9 cellular contexts compared by ENCODE assay signal in the genomic region with DNA sequence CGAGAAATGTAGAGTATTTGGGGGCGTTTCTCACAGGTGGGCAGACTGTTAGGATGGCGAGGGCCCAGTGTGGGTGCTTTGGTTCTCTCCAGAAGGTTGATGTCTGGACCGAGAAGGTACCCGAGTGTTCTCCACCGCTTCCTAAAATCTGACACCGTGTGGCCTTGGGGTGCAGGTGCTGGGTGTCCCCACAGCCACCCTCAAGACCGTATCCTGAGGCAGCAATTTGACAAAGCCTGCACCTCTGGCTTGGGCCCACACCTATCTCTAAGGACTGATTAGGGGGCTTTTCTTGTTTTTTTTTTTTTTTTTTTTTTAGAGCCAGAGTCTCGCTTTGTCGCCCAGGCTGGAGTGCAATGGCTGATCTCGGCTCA. TPM values are rescaled to one million over a fixed set of nuclear protein-coding genes. Genes with fewer than 3 reads are reported as not detected.
DNase-seq lines count a peak whose midpoint lies in the region; ATAC-seq, FAIRE-seq and TF ChIP-seq lines count a peak whose summit lies in the region.
"Had no signal": no experiment of that assay in that cellular context is flagged by ENCODE, and none has a peak within 500 bp of the region (broad histone marks: within the 10 kb centered on the region; RNA-seq: fewer than 3 reads in every experiment).

No MANE protein-coding gene starts in this region.

- RAD21 ChIA-PET in GM12878 (lab: Charles Lee; ENCODE audit: unreplicated experiment), result no interaction called here

- H4K20me1 ChIP-seq in GM12878 (ENCODE audit: control insufficient read depth, insufficient read depth), result no peaks in the 10 kb centered on the region
- no peaks in the 10 kb centered on the region; the same call in 1 of the 2 replicates for H4K20me1 ChIP-seq in HepG2 (ENCODE audit: insufficient read depth, low read length)

- no peak overlapping the region for H3K27ac Mint-ChIP-seq in activated T-cell treated with anti-CD3 and anti-CD28 coated beads, Interleukin-2, amount 50 U/mL, for 24 hours

- no peak for TF ChIP-seq CTCF in GM12878 (IDR thresholded peaks at IDR 0.05 in 2 of 3, conservative IDR thresholded peaks at IDR 0.05 in 1 of 3; ENCODE audit: control insufficient read depth in 2 of 3, extremely low read depth in 1 of 3, insufficient read depth in 1 of 3, low read depth in 3 of 3, low read length in 3 of 3)
- no peak for TF ChIP-seq CTCF in HepG2 (CRISPR knock-in tag; IDR thresholded peaks at IDR 0.05)
- no peak for TF ChIP-seq CTCF in suprapubic skin (IDR thresholded peaks at IDR 0.05)

- TF ChIP-seq RAD21 in GM12878 (IDR thresholded peaks at IDR 0.05; ENCODE audit: insufficient read depth, low read depth, low read length), result no peak
- no peak for TF ChIP-seq RAD21 in HepG2 (CRISPR knock-in tag; IDR thresholded peaks at IDR 0.05)

- H3K27ac ChIP-seq in GM12878 (ENCODE audit: control insufficient read depth, insufficient read depth), result no peak overlapping the region
- H3K27ac ChIP-seq in HepG2 (ENCODE audit: extremely low read length, insufficient read depth, low read length), result peak overlapping the region; percentile 75
- H3K27ac ChIP-seq in suprapubic skin, result no peak overlapping the region

- in situ Hi-C loops in GM12878 (cut with MboI) (no loop called here), HepG2 (cut with HindIII; ENCODE audit: extremely low pct_ligation_motif_present, low pct_unique_long_range_greater_than_20kb) (no loop called here)

- H3K4me3 ChIP-seq in GM12878, result peak overlapping the region; percentile 63; the same call in 1 of the 2 replicates
- peak overlapping the region; percentile 93 to 97 (median 95) for H3K4me3 ChIP-seq in HepG2 (replicated peaks in 1 of 3; ENCODE audit: insufficient read depth in 1 of 3, low read depth in 2 of 3, low read length in 3 of 3)
- H3K4me3 ChIP-seq in suprapubic skin, result peak overlapping the region; percentile 83

- no TSS peak for BruUV-seq in GM12878 (replicated peaks; lab: Mats Ljungman, UMichigan)
- no TSS peak for BruUV-seq in HepG2 (replicated peaks; lab: Mats Ljungman, UMichigan)

- no peaks in the 10 kb centered on the region for H3K36me3 Mint-ChIP-seq in activated T-cell treated with anti-CD3 and anti-CD28 coated beads, Interleukin-2, amount 50 U/mL, for 24 hours (ENCODE audit: low read depth)

- H3K4me3 Mint-ChIP-seq in activated T-cell treated with anti-CD3 and anti-CD28 coated beads, Interleukin-2, amount 50 U/mL, for 24 hours, result peak overlapping the region; percentile 29

- SMC1A ChIA-PET in GM12878 (lab: Charles Lee; ENCODE audit: uncharacterized antibody, unreplicated experiment), result no interaction called here

- H3K27me3 Mint-ChIP-seq in activated T-cell treated with anti-CD3 and anti-CD28 coated beads, Interleukin-2, amount 50 U/mL, for 24 hours, result peaks cover 71% of the 10 kb centered on the region

- peaks cover 4% of the 10 kb centered on the region for H3K4me1 Mint-ChIP-seq in activated T-cell treated with anti-CD3 and anti-CD28 coated beads, Interleukin-2, amount 50 U/mL, for 24 hours (ENCODE audit: low read depth)

- TF ChIP-seq EP300 in GM12878 (IDR thresholded peaks at IDR 0.05; ENCODE audit: borderline replicate concordance in 1 of 2, control insufficient read depth in 1 of 2, low read depth in 2 of 2, low read length in 2 of 2) (no peak), HepG2 (IDR thresholded peaks at IDR 0.05; ENCODE audit: low read depth in 2 of 2, low read length in 2 of 2) (no peak), HepG2 (CRISPR knock-in tag; IDR thresholded peaks at IDR 0.05; ENCODE audit: borderline replicate concordance) (no peak), suprapubic skin (IDR thresholded peaks at IDR 0.05) (no peak)

- CTCF ChIA-PET in GM12878 (lab: Yijun Ruan, JAX) (interaction anchor here (1.2 kb wide), 1 partner anchor 24 kb away, joined by 3 read pairs; no protein-coding TSS in a partner anchor), HepG2 (lab: Yijun Ruan, JAX; ENCODE audit: low intra/inter-chr PET ratio, low total read pairs) (no interaction called here)

- H2AFZ ChIP-seq in GM12878 (ENCODE audit: control insufficient read depth, low read depth, low read length) (peak overlapping the region; percentile 63; the same call in 1 of the 2 replicates), HepG2 (ENCODE audit: low read length) (no peak overlapping the region)

- H3K9me3 ChIP-seq in GM12878 (replicated peaks; ENCODE audit: control insufficient read depth, insufficient read depth, low read length), result no peaks in the 10 kb centered on the region
- no peaks in the 10 kb centered on the region for H3K9me3 ChIP-seq in HepG2 (ENCODE audit: low read length)
- H3K9me3 ChIP-seq in suprapubic skin, result no peaks in the 10 kb centered on the region

- no peak overlapping the region for H3K9ac ChIP-seq in GM12878 (ENCODE audit: control insufficient read depth, insufficient read depth, low read length)
- H3K9ac ChIP-seq in HepG2 (ENCODE audit: insufficient read depth, low read depth, low read length), result peak overlapping the region; percentile 86

- intact Hi-C loops in GM12878 (cut with micrococcal nuclease; ENCODE audit: unreplicated experiment) (no loop called here), HepG2 (cut with micrococcal nuclease; ENCODE audit: unreplicated experiment) (loop anchor here (2.0 kb wide), 1 partner anchor 20 kb away; a partner anchor contains a TSS)

- H3K79me2 ChIP-seq in GM12878 (ENCODE audit: control insufficient read depth, insufficient read depth, low read length), result no peaks in the 10 kb centered on the region
- peaks cover 16% of the 10 kb centered on the region for H3K79me2 ChIP-seq in HepG2 (ENCODE audit: insufficient read depth, low read length)

- DNase-seq in activated T-cell treated with anti-CD3 and anti-CD28 coated beads, Interleukin-2, amount 50 U/mL, for 24 hours, result no peak
- DNase-seq in activated T-cell treated with anti-CD3 and anti-CD28 coated beads for 4 hours (no peak), GM12878 (ENCODE audit: low read depth, low spot score) (no peak), HepG2 (ENCODE audit: low spot score) (no peak), suprapubic skin (ENCODE audit: low spot score in 2 of 2) (no peak), NCI-H446 treated with DMSO at 0.1 percent for 48 hours (lab: John Stamatoyannopoulos, UW) (no peak), GM12892 (ENCODE audit: insufficient read length) (no peak)

- ATAC-seq in GM12878 (peak; percentile 54), HepG2 (peak; percentile 7), GM21381 (IDR thresholded peaks at IDR 0.05; ENCODE audit: unreplicated experiment) (no peak)

- H3K27me3 ChIP-seq in GM12878 (replicated peaks in 1 of 2; ENCODE audit: control insufficient read depth in 2 of 2, insufficient read depth in 2 of 2, low read length in 1 of 2) (peaks cover 0 to 8% of the 10 kb centered on the region in 2 experiments; a peak in 1 of 4 replicates), HepG2 (ENCODE audit: control insufficient read depth in 1 of 2, insufficient read depth in 2 of 2, low read length in 2 of 2) (no peaks in the 10 kb centered on the region; a peak in 1 of 5 replicates), suprapubic skin (no peaks in the 10 kb centered on the region)

- no peaks in the 10 kb centered on the region for H3K9me3 Mint-ChIP-seq in activated T-cell treated with anti-CD3 and anti-CD28 coated beads, Interleukin-2, amount 50 U/mL, for 24 hours

- H3K36me3 ChIP-seq in GM12878 (ENCODE audit: control insufficient read depth in 2 of 2, insufficient read depth in 2 of 2, low read length in 1 of 2), result no peaks in the 10 kb centered on the region; a peak in 1 of 4 replicates
- H3K36me3 ChIP-seq in HepG2 (replicated peaks in 1 of 2; ENCODE audit: control insufficient read depth in 1 of 2, insufficient read depth in 2 of 2, low read length in 2 of 2), result peaks cover 11 to 26% of the 10 kb centered on the region in 2 experiments; a peak in 4 of 5 replicates
- H3K36me3 ChIP-seq in suprapubic skin, result peaks cover 20% of the 10 kb centered on the region

- H3K4me1 ChIP-seq in GM12878 (ENCODE audit: control insufficient read depth, insufficient read depth, low read length), result no peaks in the 10 kb centered on the region
- peaks cover 45% of the 10 kb centered on the region for H3K4me1 ChIP-seq in HepG2 (ENCODE audit: insufficient read depth, low read length)
- peaks cover 15% of the 10 kb centered on the region for H3K4me1 ChIP-seq in suprapubic skin

- H3K4me2 ChIP-seq in GM12878 (ENCODE audit: control insufficient read depth, insufficient read depth), result peak overlapping the region; percentile 82
- H3K4me2 ChIP-seq in HepG2 (ENCODE audit: low read depth, low read length), result peak overlapping the region; percentile 96

- FAIRE-seq in GM12878 (lab: Jason Lieb, UNC) (no peak), HepG2 (lab: Jason Lieb, UNC) (no peak), GM12892 (lab: Jason Lieb, UNC) (no peak)

- TF ChIP-seq POLR2A in GM12878 (IDR thresholded peaks at IDR 0.05; ENCODE audit: low read depth, low read length) (no peak), HepG2 (IDR thresholded peaks at IDR 0.05; ENCODE audit: insufficient read depth in 1 of 2, low read depth in 2 of 2, low read length in 2 of 2) (no peak), suprapubic skin (IDR thresholded peaks at IDR 0.05) (no peak), GM12892 (IDR thresholded peaks at IDR 0.05; ENCODE audit: low read depth, low read length) (no peak)

- POLR2A ChIA-PET in GM12878 (lab: Charles Lee) (no interaction called here), HepG2 (lab: Yijun Ruan, JAX) (interaction anchor here (1.2 to 1.5 kb wide), 3 partner anchors 10 to 24 kb away, joined by 5 to 16 read pairs (median 12); a partner anchor contains a TSS)

- WGBS in GM12878 (ENCODE audit: insufficient coverage, insufficient replicate concordance, low lambda C conversion rate, missing lambda C conversion rate), result 19% methylated on average over 9 of the region's 11 CpGs
- 54% methylated on average over 6 of the region's 11 CpGs for WGBS in HepG2 (ENCODE audit: low lambda C conversion rate)
- 37% methylated on average over 11 of the region's 11 CpGs for WGBS in suprapubic skin

RNA-seq across cellular contexts. Expression of a gene that starts 1.3 kb away (rescaled TPM):
- total RNA-seq in GM12878 (2013; cell fraction: nucleolus; rRNA removed), result 4.1 and 7.5 TPM in 2 replicates
- total RNA-seq in GM12878 (2014; rRNA removed) (0.33 and 0.45 TPM in 2 replicates), GM12878 (2014; rRNA removed; fragmentation: Illumina TruSeq; extraction: Trizol) (0.14 and 0.18 TPM in 2 replicates), GM12878 (2021) (0.35 and 0.54 TPM in 2 replicates), HepG2 (2016; rRNA removed; fragmentation: Illumina TruSeq; extraction: Trizol) (7.1 and 11.6 TPM in 2 replicates), suprapubic skin (10 to 100 TPM in 2 of 4 donors, 1 to 10 TPM in 2; 6.2 to 11.0 (median 9.0) TPM)
- polyA plus RNA-seq in GM12878 (2011; ENCODE audit: low read depth), result 6.2 TPM
- polyA plus RNA-seq in GM12878 (2011; rRNA removed) (1.5 and 1.9 TPM in 2 replicates), GM12878 (2014; fragmentation: Illumina TruSeq; extraction: Trizol) (0.07 TPM in 1 of 2 replicates, not detected in the other), GM12878 (2014; fragmentation: Nextera tagmentation; extraction: Ambion mirVana) (under 1 TPM; 0.02 to 0.04 TPM), GM12878 (2014; rRNA removed) (0.15 and 0.18 TPM in 2 replicates), GM12878 (2016; fragmentation: Nextera tagmentation; extraction: Ambion mirVana) (under 1 TPM; 0.09 to 0.62 TPM), HepG2 (2011; rRNA removed) (8.6 and 11.9 TPM in 2 replicates)
- 2.2 and 3.1 TPM in 2 replicates for polyA plus RNA-seq in GM12878 (2011; cell fraction: cytosol; rRNA removed)
- polyA plus RNA-seq in GM12878 (2011; cell fraction: nucleus; rRNA removed), result 5.8 and 6.5 TPM in 2 replicates
- polyA plus RNA-seq in GM12878 (2012), result 0.76 and 1.4 TPM in 2 replicates
- polyA minus RNA-seq in GM12878 (2011; rRNA and poly(A)+ RNA removed), result 1.5 and 2.9 TPM in 2 replicates
- 1.5 and 2.1 TPM in 2 replicates for polyA minus RNA-seq in GM12878 (2011; cell fraction: cytosol; rRNA and poly(A)+ RNA removed)
- 1.1 and 2.2 TPM in 2 replicates for polyA minus RNA-seq in GM12878 (2011; cell fraction: nucleus; rRNA and poly(A)+ RNA removed)
- 2.2 TPM in 2 replicates for total RNA-seq in HepG2 (2016; cell fraction: cytosol; rRNA removed; fragmentation: Illumina TruSeq; extraction: Trizol; ENCODE audit: low read depth)
- total RNA-seq in HepG2 (2016; cell fraction: insoluble cytoplasmic fraction; rRNA removed; fragmentation: Illumina TruSeq; extraction: Trizol), result 5.6 and 11.2 TPM in 2 replicates
- 3.7 and 4.4 TPM in 2 replicates for total RNA-seq in HepG2 (2016; cell fraction: membrane; rRNA removed; fragmentation: Illumina TruSeq; extraction: Trizol)
- total RNA-seq in HepG2 (2016; cell fraction: nucleus; rRNA removed; fragmentation: Illumina TruSeq; extraction: Trizol), result 11.3 and 13.5 TPM in 2 replicates
- 9.5 and 10.6 TPM in 2 replicates for polyA plus RNA-seq in HepG2 (2011; cell fraction: cytosol; rRNA removed)
- 33.5 and 35.4 TPM in 2 replicates for polyA plus RNA-seq in HepG2 (2011; cell fraction: nucleus; rRNA removed)
- 9.5 and 12.9 TPM in 2 replicates for polyA plus RNA-seq in HepG2 (2012)
- 1.8 and 2.4 TPM in 2 replicates for polyA plus RNA-seq in HepG2 (2016; cell fraction: cytosol; fragmentation: Illumina TruSeq; extraction: Trizol; ENCODE audit: low read depth)
- polyA plus RNA-seq in HepG2 (2016; cell fraction: insoluble cytoplasmic fraction; fragmentation: Illumina TruSeq; extraction: Trizol; ENCODE audit: low read depth), result 5.1 and 7.5 TPM in 2 replicates
- polyA plus RNA-seq in HepG2 (2016; cell fraction: membrane; fragmentation: Illumina TruSeq; extraction: Trizol; ENCODE audit: low read depth), result 3.0 and 3.1 TPM in 2 replicates
- 19.4 and 20.2 TPM in 2 replicates for polyA plus RNA-seq in HepG2 (2016; cell fraction: nucleus; fragmentation: Illumina TruSeq; extraction: Trizol; ENCODE audit: insufficient read depth, low read depth)
- 11.9 and 22.1 TPM in 2 replicates for polyA minus RNA-seq in HepG2 (2011; rRNA and poly(A)+ RNA removed; ENCODE audit: low replicate concordance)
- 9.1 and 9.9 TPM in 2 replicates for polyA minus RNA-seq in HepG2 (2011; cell fraction: cytosol; rRNA and poly(A)+ RNA removed)
- polyA minus RNA-seq in HepG2 (2011; cell fraction: nucleus; rRNA and poly(A)+ RNA removed), result 9.7 and 9.9 TPM in 2 replicates
- not detected for polyA plus RNA-seq in GM12892 (2012; ENCODE audit: missing spikeins)

RNA-seq across cellular contexts. Expression of a gene that starts 19.6 kb away (rescaled TPM):
- total RNA-seq in GM12878 (2013; cell fraction: nucleolus; rRNA removed), result 15.0 and 26.5 TPM in 2 replicates
- 78.5 and 86.9 TPM in 2 replicates for total RNA-seq in GM12878 (2014; rRNA removed)
- 33.4 and 42.2 TPM in 2 replicates for total RNA-seq in GM12878 (2014; rRNA removed; fragmentation: Illumina TruSeq; extraction: Trizol)
- total RNA-seq in GM12878 (2021), result 63.8 and 67.7 TPM in 2 replicates
- 29.0 TPM for polyA plus RNA-seq in GM12878 (2011; ENCODE audit: low read depth)
- 24.1 and 71.4 TPM in 2 replicates for polyA plus RNA-seq in GM12878 (2011; rRNA removed)
- 199 and 296 TPM in 2 replicates for polyA plus RNA-seq in GM12878 (2011; cell fraction: cytosol; rRNA removed)
- polyA plus RNA-seq in GM12878 (2011; cell fraction: nucleus; rRNA removed), result 180 and 192 TPM in 2 replicates
- polyA plus RNA-seq in GM12878 (2012), result 68.7 and 76.0 TPM in 2 replicates
- 14.3 and 61.9 TPM in 2 replicates for polyA plus RNA-seq in GM12878 (2014; fragmentation: Illumina TruSeq; extraction: Trizol)
- polyA plus RNA-seq in GM12878 (2014; fragmentation: Nextera tagmentation; extraction: Ambion mirVana), result 10 to 100 TPM in 1 of 2 experiments, 1 to 10 TPM in 1; 3.3 to 14.5 TPM
- polyA plus RNA-seq in GM12878 (2014; rRNA removed), result 103 and 115 TPM in 2 replicates
- 100 to 1,000 TPM in 1 of 2 experiments, 10 to 100 TPM in 1; 97.8 to 101 TPM for polyA plus RNA-seq in GM12878 (2016; fragmentation: Nextera tagmentation; extraction: Ambion mirVana)
- 99.2 and 154 TPM in 2 replicates for polyA minus RNA-seq in GM12878 (2011; rRNA and poly(A)+ RNA removed)
- 49.2 and 60.8 TPM in 2 replicates for polyA minus RNA-seq in GM12878 (2011; cell fraction: cytosol; rRNA and poly(A)+ RNA removed)
- 32.9 and 60.4 TPM in 2 replicates for polyA minus RNA-seq in GM12878 (2011; cell fraction: nucleus; rRNA and poly(A)+ RNA removed)
- total RNA-seq in HepG2 (2016; rRNA removed; fragmentation: Illumina TruSeq; extraction: Trizol), result 44.4 and 48.6 TPM in 2 replicates
- total RNA-seq in HepG2 (2016; cell fraction: cytosol; rRNA removed; fragmentation: Illumina TruSeq; extraction: Trizol; ENCODE audit: low read depth), result 19.9 and 20.2 TPM in 2 replicates
- 40.6 and 44.3 TPM in 2 replicates for total RNA-seq in HepG2 (2016; cell fraction: insoluble cytoplasmic fraction; rRNA removed; fragmentation: Illumina TruSeq; extraction: Trizol)
- total RNA-seq in HepG2 (2016; cell fraction: membrane; rRNA removed; fragmentation: Illumina TruSeq; extraction: Trizol), result 30.5 and 35.9 TPM in 2 replicates
- total RNA-seq in HepG2 (2016; cell fraction: nucleus; rRNA removed; fragmentation: Illumina TruSeq; extraction: Trizol), result 22.9 and 23.3 TPM in 2 replicates
- polyA plus RNA-seq in HepG2 (2011; rRNA removed), result 86.7 and 98.3 TPM in 2 replicates
- 166 and 225 TPM in 2 replicates for polyA plus RNA-seq in HepG2 (2011; cell fraction: cytosol; rRNA removed)
- 93.0 and 109 TPM in 2 replicates for polyA plus RNA-seq in HepG2 (2011; cell fraction: nucleus; rRNA removed)
- polyA plus RNA-seq in HepG2 (2012), result 38.2 and 39.9 TPM in 2 replicates
- polyA plus RNA-seq in HepG2 (2016; cell fraction: cytosol; fragmentation: Illumina TruSeq; extraction: Trizol; ENCODE audit: low read depth), result 37.0 and 38.5 TPM in 2 replicates
- 94.0 and 109 TPM in 2 replicates for polyA plus RNA-seq in HepG2 (2016; cell fraction: insoluble cytoplasmic fraction; fragmentation: Illumina TruSeq; extraction: Trizol; ENCODE audit: low read depth)
- polyA plus RNA-seq in HepG2 (2016; cell fraction: membrane; fragmentation: Illumina TruSeq; extraction: Trizol; ENCODE audit: low read depth), result 51.5 and 52.2 TPM in 2 replicates
- 74.0 and 74.3 TPM in 2 replicates for polyA plus RNA-seq in HepG2 (2016; cell fraction: nucleus; fragmentation: Illumina TruSeq; extraction: Trizol; ENCODE audit: insufficient read depth, low read depth)
- 204 and 352 TPM in 2 replicates for polyA minus RNA-seq in HepG2 (2011; rRNA and poly(A)+ RNA removed; ENCODE audit: low replicate concordance)
- 57.7 TPM in 2 replicates for polyA minus RNA-seq in HepG2 (2011; cell fraction: cytosol; rRNA and poly(A)+ RNA removed)
- 16.6 and 19.0 TPM in 2 replicates for polyA minus RNA-seq in HepG2 (2011; cell fraction: nucleus; rRNA and poly(A)+ RNA removed)
- 10 to 100 TPM; 51.5 to 61.7 (median 55.1) TPM for total RNA-seq in suprapubic skin
- 27.2 TPM for polyA plus RNA-seq in GM12892 (2012; ENCODE audit: missing spikeins)

RNA-seq across cellular contexts. Expression of a gene that starts 40.3 kb away (rescaled TPM):
- not detected in 2 replicates for total RNA-seq in GM12878 (2013; cell fraction: nucleolus; rRNA removed)
- total RNA-seq in GM12878 (2014; rRNA removed) (not detected in 2 replicates), GM12878 (2014; rRNA removed; fragmentation: Illumina TruSeq; extraction: Trizol) (not detected in 2 replicates), GM12878 (2021) (not detected in 2 replicates), HepG2 (2016; rRNA removed; fragmentation: Illumina TruSeq; extraction: Trizol) (not detected in 2 replicates), suprapubic skin (not detected)
- not detected for polyA plus RNA-seq in GM12878 (2011; ENCODE audit: low read depth)
- polyA plus RNA-seq in GM12878 (2011; rRNA removed) (not detected in 2 replicates), GM12878 (2014; fragmentation: Illumina TruSeq; extraction: Trizol) (not detected in 2 replicates), GM12878 (2014; fragmentation: Nextera tagmentation; extraction: Ambion mirVana) (not detected), GM12878 (2014; rRNA removed) (not detected in 2 replicates), GM12878 (2016; fragmentation: Nextera tagmentation; extraction: Ambion mirVana) (not detected), HepG2 (2011; rRNA removed) (not detected in 2 replicates)
- not detected in 2 replicates for polyA plus RNA-seq in GM12878 (2011; cell fraction: cytosol; rRNA removed)
- polyA plus RNA-seq in GM12878 (2011; cell fraction: nucleus; rRNA removed), result not detected in 2 replicates
- not detected in 2 replicates for polyA plus RNA-seq in GM12878 (2012)
- not detected in 2 replicates for polyA minus RNA-seq in GM12878 (2011; rRNA and poly(A)+ RNA removed)
- not detected in 2 replicates for polyA minus RNA-seq in GM12878 (2011; cell fraction: cytosol; rRNA and poly(A)+ RNA removed)
- polyA minus RNA-seq in GM12878 (2011; cell fraction: nucleus; rRNA and poly(A)+ RNA removed), result not detected in 2 replicates
- total RNA-seq in HepG2 (2016; cell fraction: cytosol; rRNA removed; fragmentation: Illumina TruSeq; extraction: Trizol; ENCODE audit: low read depth), result not detected in 2 replicates
- not detected in 2 replicates for total RNA-seq in HepG2 (2016; cell fraction: insoluble cytoplasmic fraction; rRNA removed; fragmentation: Illumina TruSeq; extraction: Trizol)
- not detected in 2 replicates for total RNA-seq in HepG2 (2016; cell fraction: membrane; rRNA removed; fragmentation: Illumina TruSeq; extraction: Trizol)
- not detected in 2 replicates for total RNA-seq in HepG2 (2016; cell fraction: nucleus; rRNA removed; fragmentation: Illumina TruSeq; extraction: Trizol)
- 0.09 TPM in 1 of 2 replicates, not detected in the other for polyA plus RNA-seq in HepG2 (2011; cell fraction: cytosol; rRNA removed)
- not detected in 2 replicates for polyA plus RNA-seq in HepG2 (2011; cell fraction: nucleus; rRNA removed)
- not detected in 2 replicates for polyA plus RNA-seq in HepG2 (2012)
- not detected in 2 replicates for polyA plus RNA-seq in HepG2 (2016; cell fraction: cytosol; fragmentation: Illumina TruSeq; extraction: Trizol; ENCODE audit: low read depth)
- not detected in 2 replicates for polyA plus RNA-seq in HepG2 (2016; cell fraction: insoluble cytoplasmic fraction; fragmentation: Illumina TruSeq; extraction: Trizol; ENCODE audit: low read depth)
- not detected in 2 replicates for polyA plus RNA-seq in HepG2 (2016; cell fraction: membrane; fragmentation: Illumina TruSeq; extraction: Trizol; ENCODE audit: low read depth)
- not detected in 2 replicates for polyA plus RNA-seq in HepG2 (2016; cell fraction: nucleus; fragmentation: Illumina TruSeq; extraction: Trizol; ENCODE audit: insufficient read depth, low read depth)
- polyA minus RNA-seq in HepG2 (2011; rRNA and poly(A)+ RNA removed; ENCODE audit: low replicate concordance), result not detected in 2 replicates
- polyA minus RNA-seq in HepG2 (2011; cell fraction: cytosol; rRNA and poly(A)+ RNA removed), result not detected in 2 replicates
- polyA minus RNA-seq in HepG2 (2011; cell fraction: nucleus; rRNA and poly(A)+ RNA removed), result not detected in 2 replicates
- not detected for polyA plus RNA-seq in GM12892 (2012; ENCODE audit: missing spikeins)
- total RNA-seq: renal cortical epithelial cell had no signal
